In genomic region chr5:34838785-34839714, GRCh38 we compare ENCODE assay signal across 1 cellular context.
TF ChIP-seq lines count a peak whose summit lies in the region.

Gene TTC23L, plus strand, starts transcription at chr5:34839164. Its CDS starts 1,508 bp downstream, at chr5:34840672.

TF ChIP-seq in HepG2, 621 proteins besides CTCF, POLR2A, EP300 and RAD21 (continued from another document and continues in another):
- TF ChIP-seq ZNF646 (CRISPR knock-in tag; IDR thresholded peaks at IDR 0.05) = no peak
- no peak for TF ChIP-seq ZXDC (CRISPR knock-in tag; IDR thresholded peaks at IDR 0.05)
- peak; percentile 90 for TF ChIP-seq KAT8 (CRISPR knock-in tag; IDR thresholded peaks at IDR 0.05)
- TF ChIP-seq CENPX (CRISPR knock-in tag; IDR thresholded peaks at IDR 0.05) = no peak
- no peak for TF ChIP-seq MTF1 (CRISPR knock-in tag; IDR thresholded peaks at IDR 0.05)
- TF ChIP-seq KMT2B (CRISPR knock-in tag; IDR thresholded peaks at IDR 0.05) = peak; percentile 90
- TF ChIP-seq ZNF17 (CRISPR knock-in tag; IDR thresholded peaks at IDR 0.05) = no peak
- no peak for TF ChIP-seq ZNF572 (CRISPR knock-in tag; IDR thresholded peaks at IDR 0.05)
- peak; percentile 95 for TF ChIP-seq ETV5 (CRISPR knock-in tag; IDR thresholded peaks at IDR 0.05; ENCODE audit: borderline replicate concordance)
- peak; percentile 89 for TF ChIP-seq SKI (IDR thresholded peaks at IDR 0.05; ENCODE audit: partially characterized antibody)
- TF ChIP-seq REPIN1 (CRISPR knock-in tag; IDR thresholded peaks at IDR 0.05; ENCODE audit: borderline replicate concordance, low read depth) = peak; percentile 95
- TF ChIP-seq ZNF570 (CRISPR knock-in tag; IDR thresholded peaks at IDR 0.05; ENCODE audit: borderline replicate concordance) = no peak
- TF ChIP-seq SAP130 (CRISPR knock-in tag; IDR thresholded peaks at IDR 0.05; ENCODE audit: low read depth) = peak; percentile 99
- peak; percentile 72 for TF ChIP-seq ZNF766 (CRISPR knock-in tag; IDR thresholded peaks at IDR 0.05; ENCODE audit: borderline replicate concordance)
- peak; percentile 70; the same call in 1 of the 2 replicates for TF ChIP-seq ZNF792 (CRISPR knock-in tag; IDR thresholded peaks at IDR 0.05)
- TF ChIP-seq RFX3 (CRISPR knock-in tag; IDR thresholded peaks at IDR 0.05) = peak; percentile 100
- TF ChIP-seq BORCS8-MEF2B (CRISPR knock-in tag; IDR thresholded peaks at IDR 0.05) = peak; percentile 85; the same call in 1 of the 2 replicates
- no peak for TF ChIP-seq ZNF512B (CRISPR knock-in tag; IDR thresholded peaks at IDR 0.05; ENCODE audit: borderline replicate concordance)
- TF ChIP-seq ZFAT (CRISPR knock-in tag; conservative IDR thresholded peaks at IDR 0.05) = no peak
- TF ChIP-seq ARID4A (CRISPR knock-in tag; IDR thresholded peaks at IDR 0.05; ENCODE audit: borderline replicate concordance) = peak; percentile 100
- no peak; the same call in 1 of the 2 replicates for TF ChIP-seq ZNF652 (CRISPR knock-in tag; IDR thresholded peaks at IDR 0.05; ENCODE audit: borderline replicate concordance, low read depth)
- peak; percentile 72 for TF ChIP-seq AHR (CRISPR knock-in tag; IDR thresholded peaks at IDR 0.05)
- TF ChIP-seq U2AF1 (optimal IDR thresholded peaks at IDR 0.05; ENCODE audit: low read depth, low read length) = no peak
- TF ChIP-seq ESRRA (CRISPR knock-in tag; IDR thresholded peaks at IDR 0.05; ENCODE audit: low read depth) = peak; percentile 82
- TF ChIP-seq ARID3A (IDR thresholded peaks at IDR 0.05; ENCODE audit: low read depth, low read length) = 0 out of 2 replicates have a peak, but pooled peaks have one; percentile 17
- no peak for TF ChIP-seq BCLAF1 (IDR thresholded peaks at IDR 0.05)
- TF ChIP-seq HIVEP1 (CRISPR knock-in tag; IDR thresholded peaks at IDR 0.05) = peak; percentile 90
- peak; percentile 60 for TF ChIP-seq ZBTB14 (CRISPR knock-in tag; IDR thresholded peaks at IDR 0.05)
- no peak for TF ChIP-seq POLR2AphosphoS2 (IDR thresholded peaks at IDR 0.05; ENCODE audit: low read depth, low read length)
- peak; percentile 78 for TF ChIP-seq ZNF772 (CRISPR knock-in tag; IDR thresholded peaks at IDR 0.05)
- peak; percentile 57; the same call in 1 of the 2 replicates for TF ChIP-seq MIER3 (CRISPR knock-in tag; IDR thresholded peaks at IDR 0.05; ENCODE audit: borderline replicate concordance)
- 0 out of 2 replicates have a peak, but pooled peaks have one; percentile 40 for TF ChIP-seq ELF4 (CRISPR knock-in tag; IDR thresholded peaks at IDR 0.05; ENCODE audit: borderline replicate concordance)
- TF ChIP-seq SMAD9 (CRISPR knock-in tag; IDR thresholded peaks at IDR 0.05) = no peak; the same call in 1 of the 2 replicates
- TF ChIP-seq RARA (CRISPR knock-in tag; IDR thresholded peaks at IDR 0.05) = peak; percentile 46
- peak; percentile 89 for TF ChIP-seq MXD1 (CRISPR knock-in tag; IDR thresholded peaks at IDR 0.05)
- peak; percentile 68; the same call in 1 of the 2 replicates for TF ChIP-seq ZNF614 (CRISPR knock-in tag; IDR thresholded peaks at IDR 0.05; ENCODE audit: borderline replicate concordance)
- TF ChIP-seq SIN3B (IDR thresholded peaks at IDR 0.05; ENCODE audit: low read length) = peak; percentile 75
